1 cellular context compared by ENCODE assay signal in the genomic region with DNA sequence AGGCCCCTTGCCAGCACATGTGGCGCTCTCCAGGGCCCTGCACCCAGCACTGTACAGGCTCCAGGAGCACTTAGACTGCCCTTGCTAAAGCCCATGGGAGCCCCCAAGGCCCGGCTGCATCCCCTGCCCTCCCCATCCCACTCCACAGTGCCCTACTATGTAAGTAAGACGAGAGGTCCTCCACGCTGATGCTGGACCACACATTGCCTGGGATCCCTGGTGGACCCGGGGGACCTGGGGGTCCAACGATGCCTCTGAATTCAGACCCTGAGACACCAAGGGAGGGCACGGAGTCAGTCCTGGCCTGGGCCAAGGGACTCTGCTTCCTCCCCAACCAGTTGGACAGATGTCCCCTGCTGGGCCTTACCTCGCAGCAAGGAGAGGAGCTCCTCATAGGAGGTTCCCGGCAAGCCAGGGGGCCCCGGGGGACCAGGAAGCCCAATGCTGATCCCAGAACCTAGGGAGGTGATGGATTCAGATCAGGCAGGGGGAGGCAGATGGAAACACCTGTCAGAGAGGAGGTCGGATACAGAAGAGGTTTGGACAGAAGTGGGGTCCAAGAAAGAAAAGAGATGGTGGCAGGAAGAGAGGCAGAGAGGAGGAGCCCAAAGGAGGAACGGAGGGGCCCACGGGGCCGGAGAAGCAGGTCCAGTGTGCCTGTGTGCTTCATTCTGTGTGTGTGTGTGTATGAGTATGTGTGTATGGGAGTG.
TF ChIP-seq lines count a peak whose summit lies in the region.

No MANE protein-coding gene starts in this region.

TF ChIP-seq in HCT116, 20 proteins besides CTCF, POLR2A, EP300 and RAD21:
- TF ChIP-seq, protein P1, sequence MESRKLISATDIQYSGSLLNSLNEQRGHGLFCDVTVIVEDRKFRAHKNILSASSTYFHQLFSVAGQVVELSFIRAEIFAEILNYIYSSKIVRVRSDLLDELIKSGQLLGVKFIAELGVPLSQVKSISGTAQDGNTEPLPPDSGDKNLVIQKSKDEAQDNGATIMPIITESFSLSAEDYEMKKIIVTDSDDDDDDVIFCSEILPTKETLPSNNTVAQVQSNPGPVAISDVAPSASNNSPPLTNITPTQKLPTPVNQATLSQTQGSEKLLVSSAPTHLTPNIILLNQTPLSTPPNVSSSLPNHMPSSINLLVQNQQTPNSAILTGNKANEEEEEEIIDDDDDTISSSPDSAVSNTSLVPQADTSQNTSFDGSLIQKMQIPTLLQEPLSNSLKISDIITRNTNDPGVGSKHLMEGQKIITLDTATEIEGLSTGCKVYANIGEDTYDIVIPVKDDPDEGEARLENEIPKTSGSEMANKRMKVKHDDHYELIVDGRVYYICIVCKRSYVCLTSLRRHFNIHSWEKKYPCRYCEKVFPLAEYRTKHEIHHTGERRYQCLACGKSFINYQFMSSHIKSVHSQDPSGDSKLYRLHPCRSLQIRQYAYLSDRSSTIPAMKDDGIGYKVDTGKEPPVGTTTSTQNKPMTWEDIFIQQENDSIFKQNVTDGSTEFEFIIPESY (IDR thresholded peaks at IDR 0.05; ENCODE audit: extremely low read depth, insufficient replicate concordance, low read length), result no peak
- no peak for TF ChIP-seq ZFX (IDR thresholded peaks at IDR 0.05)
- TF ChIP-seq YY1 (IDR thresholded peaks at IDR 0.05; ENCODE audit: extremely low read depth, insufficient replicate concordance, low read depth, low read length), result no peak
